In the genomic region with DNA sequence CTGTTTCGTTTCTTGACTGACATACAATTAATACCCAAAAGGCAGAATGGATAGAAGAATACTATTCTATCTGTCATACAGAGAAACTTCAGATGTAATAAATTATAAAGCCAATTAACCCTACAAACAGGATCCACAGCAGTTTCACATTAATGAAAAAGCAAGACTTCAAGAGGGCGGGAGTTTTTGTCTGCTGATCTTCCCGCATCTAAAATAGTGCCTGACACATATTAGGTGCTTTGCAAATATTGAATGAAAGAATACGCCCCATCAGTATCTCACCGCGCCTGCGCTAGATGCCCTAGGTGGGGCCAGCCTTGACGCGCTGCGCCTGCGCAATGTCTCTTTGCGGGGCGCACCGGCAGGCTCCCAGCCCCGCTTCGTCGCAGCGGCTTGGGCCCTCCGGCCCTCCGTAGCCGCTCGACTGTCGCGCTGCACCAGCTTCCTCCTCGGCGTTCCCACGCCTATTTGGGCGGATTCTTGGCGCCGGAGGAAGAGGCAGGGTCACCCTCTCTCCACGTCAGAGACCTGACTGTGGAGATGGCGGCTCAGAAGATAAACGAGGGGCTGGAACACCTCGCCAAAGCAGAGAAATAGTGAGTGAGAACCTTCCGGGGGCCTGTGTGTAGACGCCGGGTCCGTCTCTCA, we compare ENCODE assay signal across 8 cellular contexts. TPM values are rescaled to one million over a fixed set of nuclear protein-coding genes. Genes with fewer than 3 reads are reported as not detected.
DNase-seq lines count a peak whose midpoint lies in the region; ATAC-seq, FAIRE-seq and TF ChIP-seq lines count a peak whose summit lies in the region.

A gene (plus strand): TSS at position 465 of the 648 bp plus-strand sequence. CDS start 76 bp downstream, at position 541.

- dilution Hi-C loops in mammary epithelial cell (cut with HindIII; ENCODE audit: low sequenced_read_pairs) = no loop called here

- H3K4me2 ChIP-seq in mammary epithelial cell (ENCODE audit: insufficient read depth, low read depth, low read length) = peak within 1 kb of the TSS; percentile 66

- no peak for TF ChIP-seq CTCF in WERI-Rb-1 (IDR thresholded peaks at IDR 0.05; ENCODE audit: low read depth, low read length)
- TF ChIP-seq CTCF in mammary epithelial cell (conservative IDR thresholded peaks at IDR 0.05 in 1 of 2, IDR thresholded peaks at IDR 0.05 in 1 of 2; ENCODE audit: extremely low read depth in 1 of 2, insufficient read depth in 1 of 2, low read depth in 1 of 2, low read length in 2 of 2) = no peak

- in situ Hi-C loops in mammary epithelial cell (cut with MboI; ENCODE audit: low sequenced_read_pairs in 2 of 2) = loop anchor here in 1 of 2 donors (10.0 kb wide), 1 partner anchor 551 kb away; no protein-coding TSS in a partner anchor

- H3K79me2 ChIP-seq in ACC112 (ENCODE audit: control insufficient read depth, insufficient read depth, low read length, unreplicated experiment) = peaks cover 41% of the 10 kb centered on the region
- H3K79me2 ChIP-seq in mammary epithelial cell (ENCODE audit: insufficient read depth, low read length) = peaks cover 45% of the 10 kb centered on the region

- H2AFZ ChIP-seq in ACC112 (ENCODE audit: low read length, unreplicated experiment) (peak within 1 kb of the TSS; percentile 96), mammary epithelial cell (ENCODE audit: low read depth, low read length) (peak within 1 kb of the TSS; percentile 74)

- WGBS in mammary epithelial cell (ENCODE audit: low coverage, missing lambda C conversion rate) = 2% methylated on average over 30 of the region's 38 CpGs
- 1 to 2% (median 1%) methylated on average over 35 to 38 of the region's 38 CpGs for WGBS in small intestine, 3 donors

- CTCF ChIA-PET in mammary epithelial cell (lab: Charles Lee; ENCODE audit: low non-redundant PET) = interaction anchor here (0.7 kb wide), 1 partner anchor 322 kb away, joined by 10 read pairs; no protein-coding TSS in a partner anchor

- DNase-seq in NCI-H2227 (lab: John Stamatoyannopoulos, UW; ENCODE audit: unreplicated experiment) (peak; percentile 98), WERI-Rb-1 (peak; percentile 90), mammary epithelial cell (peak; percentile 91), iPS-NIHi11 (ENCODE audit: low spot score) (peak; percentile 98), small intestine (peak; percentile 93)

- no peaks in the 10 kb centered on the region for H4K20me1 ChIP-seq in mammary epithelial cell (ENCODE audit: insufficient read depth, low read length)

- H3K36me3 ChIP-seq in ACC112 (ENCODE audit: insufficient read depth, low read length) (no peaks in the 10 kb centered on the region), WERI-Rb-1 (no peaks in the 10 kb centered on the region), mammary epithelial cell (ENCODE audit: insufficient read depth, low read length) (no peaks in the 10 kb centered on the region), small intestine (ENCODE audit: control insufficient read depth in 2 of 2, insufficient read depth in 2 of 2, low read length in 2 of 2) (no peaks in the 10 kb centered on the region)

- H3K9me3 ChIP-seq in WERI-Rb-1 (ENCODE audit: severe bottlenecking) (no peaks in the 10 kb centered on the region), mammary epithelial cell (replicated peaks; ENCODE audit: insufficient read depth, low read length) (no peaks in the 10 kb centered on the region), small intestine (ENCODE audit: control insufficient read depth, low read depth) (no peaks in the 10 kb centered on the region)

- H3K27me3 ChIP-seq in ACC112 (ENCODE audit: insufficient read depth, low read length) (peaks cover 7% of the 10 kb centered on the region; the same call in 1 of the 2 replicates), WERI-Rb-1 (ENCODE audit: insufficient read depth, low read depth, severe bottlenecking) (no peaks in the 10 kb centered on the region), mammary epithelial cell (ENCODE audit: insufficient read depth, low read length) (no peaks in the 10 kb centered on the region), small intestine (ENCODE audit: control insufficient read depth in 2 of 2, insufficient read depth in 2 of 2, low read length in 2 of 2) (no peaks in the 10 kb centered on the region)

- H3K9ac ChIP-seq in mammary epithelial cell (ENCODE audit: insufficient read depth, low read length) = peak within 1 kb of the TSS; percentile 83

- peak within 1 kb of the TSS; percentile 99 for H3K4me3 ChIP-seq in ACC112 (ENCODE audit: low read depth, low read length)
- H3K4me3 ChIP-seq in WERI-Rb-1 (ENCODE audit: low read depth, low read length) = peak within 1 kb of the TSS; percentile 76
- H3K4me3 ChIP-seq in mammary epithelial cell (replicated peaks in 1 of 3; ENCODE audit: insufficient read depth in 1 of 3, low read depth in 2 of 3, low read length in 3 of 3) = peak within 1 kb of the TSS; percentile 67 to 86 (median 78)
- H3K4me3 ChIP-seq in small intestine (ENCODE audit: low read depth in 1 of 2, low read length in 2 of 2) = peak within 1 kb of the TSS; percentile 81 to 92

- H3K4me1 ChIP-seq in ACC112 (ENCODE audit: control insufficient read depth, insufficient read depth, low read length, unreplicated experiment) = peaks cover 25% of the 10 kb centered on the region
- H3K4me1 ChIP-seq in mammary epithelial cell (ENCODE audit: insufficient read depth, low read length) = peaks cover 23% of the 10 kb centered on the region
- peaks cover 3 to 5% of the 10 kb centered on the region in 2 donors for H3K4me1 ChIP-seq in small intestine (ENCODE audit: control insufficient read depth in 2 of 2, insufficient read depth in 1 of 2, low read depth in 1 of 2, low read length in 1 of 2)

- ATAC-seq in GM18868 (IDR thresholded peaks at IDR 0.05; ENCODE audit: unreplicated experiment) (peak; percentile 73), HG03108 (IDR thresholded peaks at IDR 0.05; ENCODE audit: unreplicated experiment) (peak; percentile 73)

- FAIRE-seq in small intestine (lab: Jason Lieb, UNC) = no peak

- BruUV-seq in mammary epithelial cell (replicated peaks; lab: Mats Ljungman, UMichigan) = no TSS peak

- peak within 1 kb of the TSS; percentile 66 for H3K27ac ChIP-seq in ACC112 (ENCODE audit: low read depth, low read length)
- H3K27ac ChIP-seq in WERI-Rb-1 = peak within 1 kb of the TSS; percentile 72
- H3K27ac ChIP-seq in mammary epithelial cell (ENCODE audit: insufficient read depth, low read depth, low read length) = peak within 1 kb of the TSS; percentile 74
- H3K27ac ChIP-seq in small intestine (ENCODE audit: low read depth in 1 of 2, low read length in 1 of 2) = peak within 1 kb of the TSS; percentile 69 to 94

- intact Hi-C loops in mammary epithelial cell (cut with micrococcal nuclease) = loop anchor here (10.0 kb wide), 2 partner anchors 201 to 291 kb away; no protein-coding TSS in a partner anchor

RNA-seq across cellular contexts. Expression of the gene that starts here (rescaled TPM):
- 10 to 100 TPM; 31.0 to 51.3 TPM for total RNA-seq in mammary epithelial cell
- polyA plus RNA-seq in mammary epithelial cell (15.1 TPM), small intestine (10 to 100 TPM; 11.1 to 18.6 (median 14.1) TPM)
- 47.0 TPM for polyA minus RNA-seq in mammary epithelial cell

Comparison
In these comparisons a context has a peak if more than half of its experiments do, and no peak if none do; other contexts are left out.
1. Peak in every context shown above with its lines: DNase-seq, ATAC-seq, H3K4me3 ChIP-seq and H3K27ac ChIP-seq.